17 cellular contexts compared by ENCODE assay signal in the genomic region with DNA sequence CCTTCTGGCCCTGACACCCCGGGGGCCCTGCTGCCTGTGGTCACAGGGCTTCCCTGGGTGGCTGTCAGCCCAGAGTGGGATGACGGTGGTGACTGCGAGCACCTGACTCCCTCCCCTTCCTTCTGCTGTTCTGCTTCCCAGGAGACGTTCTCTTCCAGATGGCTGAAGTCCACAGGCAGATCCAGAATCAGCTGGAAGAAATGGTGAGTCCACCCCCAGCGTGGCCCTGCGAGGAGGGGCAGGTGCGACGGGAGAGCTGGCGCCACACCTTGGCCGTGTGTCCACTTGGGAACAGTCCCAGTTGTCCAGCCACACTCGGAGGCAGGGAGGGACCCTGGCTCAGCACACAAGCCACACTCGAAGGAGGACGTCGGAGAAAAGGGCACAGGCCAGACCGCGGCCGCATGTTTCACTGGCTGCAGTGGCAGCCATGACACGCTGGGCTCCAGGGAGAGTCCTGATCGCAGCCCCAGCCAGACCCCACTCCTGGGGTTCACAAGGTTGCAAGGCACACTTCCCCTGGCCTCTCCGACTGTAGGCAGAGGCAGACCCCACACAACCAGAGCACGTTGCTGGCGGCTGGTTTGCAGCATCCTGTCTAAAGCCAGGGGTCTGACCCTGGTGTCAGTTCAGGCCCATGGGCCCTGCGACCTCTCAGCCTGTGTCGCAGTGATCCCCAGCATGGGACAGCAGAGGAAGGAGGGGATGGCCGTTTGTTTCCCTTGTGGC. TPM values are rescaled to one million over a fixed set of nuclear protein-coding genes. Genes with fewer than 3 reads are reported as not detected.
A peak's percentile ranks its signal among the peaks of the same experiment; 100 is the strongest.
DNase-seq lines count a peak whose midpoint lies in the region; ATAC-seq, FAIRE-seq and TF ChIP-seq lines count a peak whose summit lies in the region.
"Had no signal": no experiment of that assay in that cellular context is flagged by ENCODE, and none has a peak within 500 bp of the region (broad histone marks: within the 10 kb centered on the region; RNA-seq: fewer than 3 reads in every experiment).

No MANE protein-coding gene starts in this region.

- H3K27ac Mint-ChIP-seq in brain = peak overlapping the region in 4 of 5 experiments; percentile 65 to 92 (median 88)
- H3K27ac Mint-ChIP-seq: activated B cell treated with CpG ODN at 0.5 μM for 24 hours; stimulated activated naive CD8-positive, alpha-beta T cell treated with anti-CD3 and anti-CD28 coated beads, Interleukin-15, amount 100 ng/mL, for 72 hours had no signal

- H3K27me3 ChIP-seq in pancreas = no peaks in the 10 kb centered on the region
- H3K27me3 ChIP-seq: Peyer's patch had no signal

- H3K36me3 ChIP-seq in pancreas = no peaks in the 10 kb centered on the region

- peaks cover 27% of the 10 kb centered on the region for H3K4me1 Mint-ChIP-seq in brain
- H3K4me1 Mint-ChIP-seq: activated B cell treated with CpG ODN at 0.5 μM for 24 hours; stimulated activated naive CD8-positive, alpha-beta T cell treated with anti-CD3 and anti-CD28 coated beads, Interleukin-15, amount 100 ng/mL, for 72 hours had no signal

- H3K27me3 Mint-ChIP-seq in brain = no peaks in the 10 kb centered on the region
- H3K27me3 Mint-ChIP-seq: stimulated activated naive CD8-positive, alpha-beta T cell treated with anti-CD3 and anti-CD28 coated beads, Interleukin-15, amount 100 ng/mL, for 72 hours had no signal

- no peaks in the 10 kb centered on the region for H3K9me3 Mint-ChIP-seq in brain
- H3K9me3 Mint-ChIP-seq: activated B cell treated with CpG ODN at 0.5 μM for 24 hours; stimulated activated naive CD8-positive, alpha-beta T cell treated with anti-CD3 and anti-CD28 coated beads, Interleukin-15, amount 100 ng/mL, for 72 hours had no signal

- peak; percentile 78 to 81 (median 80) for ATAC-seq in pancreas
- no peak for ATAC-seq in GM19324 (IDR thresholded peaks at IDR 0.05; ENCODE audit: low FRiP score, unreplicated experiment)
- ATAC-seq: stimulated activated naive CD8-positive, alpha-beta T cell treated with anti-CD3 and anti-CD28 coated beads, Interleukin-15, amount 100 ng/mL, for 72 hours had no signal

- 49 to 58% methylated on average over 24 to 25 of the region's 25 CpGs for WGBS in pancreas, 2 donors

- H3K4me3 Mint-ChIP-seq in brain = no peak overlapping the region
- H3K4me3 Mint-ChIP-seq: activated B cell treated with CpG ODN at 0.5 μM for 24 hours; stimulated activated naive CD8-positive, alpha-beta T cell treated with anti-CD3 and anti-CD28 coated beads, Interleukin-15, amount 100 ng/mL, for 72 hours had no signal

- peak overlapping the region; percentile 96 for H3K27ac ChIP-seq in 22Rv1
- peak overlapping the region in 3 of 4 donors; percentile 29 to 55 (median 41) for H3K27ac ChIP-seq in pancreas
- H3K27ac ChIP-seq: Peyer's patch had no signal

- FAIRE-seq in pancreas (lab: Jason Lieb, UNC) = no peak
- FAIRE-seq: G401.6 had no signal

- H3K36me3 Mint-ChIP-seq in brain = peaks cover 19% of the 10 kb centered on the region

- no peak overlapping the region for H3K4me3 ChIP-seq in pancreas
- H3K4me3 ChIP-seq: Peyer's patch had no signal

- DNase-seq in hippocampal formation (lab: John Stamatoyannopoulos, UW) (peak; percentile 22 to 23), pancreas (peak; percentile 74 to 92 (median 84)), NAMALWA (ENCODE audit: low spot score) (no peak), GOT3 (lab: John Stamatoyannopoulos, UW) (no peak)
- DNase-seq in NK-92 treated with Interleukin-12 subunit alpha and Interleukin-12 subunit beta, amount 100 ng/mL, for 24 hours (lab: John Stamatoyannopoulos, UW) = no peak
- DNase-seq: activated B cell treated with CpG ODN at 0.5 μM for 24 hours; activated gamma-delta T cell treated with Interleukin-2 at 50 U/mL for 16 hours; effector CD8-positive, alpha-beta T cell; KBM-7; NCI-H1417 treated with DMSO at 0.1 percent for 48 hours; NCI-H526 treated with DMSO at 0.1 percent for 48 hours; Peyer's patch; stimulated activated naive CD8-positive, alpha-beta T cell treated with anti-CD3 and anti-CD28 coated beads, Interleukin-15, amount 100 ng/mL, for 72 hours had no signal

- intact Hi-C loops in pancreas (cut with DNase I) = no loop called here

- H3K9me3 ChIP-seq in pancreas = no peaks in the 10 kb centered on the region
- H3K9me3 ChIP-seq: Peyer's patch had no signal

- H3K4me1 ChIP-seq in pancreas = peaks cover 0 to 4% (median 0%) of the 10 kb centered on the region in 3 donors
- H3K4me1 ChIP-seq: Peyer's patch had no signal

- no peak for TF ChIP-seq CTCF in 22Rv1 (IDR thresholded peaks at IDR 0.05)
- no peak for TF ChIP-seq CTCF in brain (conservative IDR thresholded peaks at IDR 0.05)
- no peak for TF ChIP-seq CTCF in pancreas (IDR thresholded peaks at IDR 0.05)

RNA-seq across cellular contexts. Expression of gene BAIAP2, which starts 49.9 kb away (rescaled TPM):
- 87.8 TPM for polyA plus RNA-seq in brain (ENCODE audit: insufficient read depth, low read depth, low replicate concordance)
- 10 to 100 TPM in 3 of 6 donors, 1 to 10 TPM in 3; 4.7 to 13.2 (median 8.6) TPM for total RNA-seq in pancreas
- polyA plus RNA-seq in pancreas = 10 to 100 TPM; 11.6 to 16.4 TPM

Comparison
In these comparisons a context has a peak if more than half of its experiments do, and no peak if none do; other contexts are left out.
1. DNase-seq: peak in hippocampal formation (2 of 2) and pancreas (6 of 6); none in NAMALWA (single experiment), GOT3 (single experiment) and NK-92 treated with Interleukin-12 subunit alpha and Interleukin-12 subunit beta, amount 100 ng/mL, for 24 hours (single experiment).